In genomic region chr11:8652140-8652539, GRCh38 we compare ENCODE assay signal across 13 cellular contexts. TPM values are rescaled to one million over a fixed set of nuclear protein-coding genes. Genes with fewer than 3 reads are reported as not detected.
DNase-seq lines count a peak whose midpoint lies in the region; ATAC-seq, FAIRE-seq and TF ChIP-seq lines count a peak whose summit lies in the region.
"Had no signal": no experiment of that assay in that cellular context is flagged by ENCODE, and none has a peak within 500 bp of the region (broad histone marks: within the 10 kb centered on the region; RNA-seq: fewer than 3 reads in every experiment).

No MANE protein-coding gene starts in this region.

- CTCF ChIA-PET in H1 (lab: Charles Lee; ENCODE audit: partially characterized antibody), result no interaction called here

- no peak overlapping the region for H4K8ac ChIP-seq in H1 (ENCODE audit: extremely low read depth, insufficient read depth, low read length)

- no peaks in the 10 kb centered on the region for H3K23me2 ChIP-seq in H1 (ENCODE audit: low read depth, low read length)

- peak; percentile 93 for DNase-seq in ELR (ENCODE audit: low read depth)
- peak; percentile 95 for DNase-seq in NCI-H226
- DNase-seq in H1 (ENCODE audit: low read depth in 1 of 2, low spot score in 2 of 2), result no peak
- DNase-seq in osteoblast (ENCODE audit: insufficient read length, low spot score, missing footprints), result peak; percentile 90
- no peak for DNase-seq in NCI-H1694 treated with DMSO at 0.1 percent for 48 hours (lab: John Stamatoyannopoulos, UW)
- no peak for DNase-seq in GM19239 (ENCODE audit: insufficient read length, low spot score)
- no peak for DNase-seq in SW 1271 (lab: John Stamatoyannopoulos, UW)
- DNase-seq: body of pancreas, MV-4-11, T-helper 17 cell had no signal

- no peak overlapping the region for H3K4me2 ChIP-seq in H1 (ENCODE audit: insufficient read depth in 1 of 2, low read depth in 2 of 2, low read length in 2 of 2)
- no peak overlapping the region for H3K4me2 ChIP-seq in osteoblast (ENCODE audit: insufficient read depth, low read length)

- H3K79me2 ChIP-seq in H1 (ENCODE audit: control insufficient read depth in 1 of 2, insufficient read depth in 2 of 2, low read length in 2 of 2) (no peaks in the 10 kb centered on the region), osteoblast (ENCODE audit: insufficient read depth, low read length) (no peaks in the 10 kb centered on the region)

- no peak for TF ChIP-seq POLR2A in H1 (IDR thresholded peaks at IDR 0.05; ENCODE audit: control extremely low read depth in 1 of 2, low read depth in 2 of 2, low read length in 2 of 2)

- no peak for TF ChIP-seq EP300 in H1 (IDR thresholded peaks at IDR 0.05; ENCODE audit: borderline replicate concordance in 1 of 2, low read depth in 2 of 2, low read length in 2 of 2)

- H4K20me1 ChIP-seq in H1 (replicated peaks in 1 of 2; ENCODE audit: control insufficient read depth in 1 of 2, insufficient read depth in 2 of 2, low read length in 2 of 2) (no peaks in the 10 kb centered on the region), osteoblast (ENCODE audit: insufficient read depth, low read length) (no peaks in the 10 kb centered on the region)

- 88% methylated on average over 3 of the region's 3 CpGs; no CpG with 5 or more reads in 1 of the 2 experiments for WGBS in H1 (ENCODE audit: extremely low coverage in 1 of 2, insufficient coverage in 1 of 2, insufficient read length in 1 of 2, insufficient replicate concordance in 2 of 2, low coverage in 1 of 2, low lambda C conversion rate in 2 of 2, missing lambda C conversion rate in 1 of 2), 2 experiments

- no peak overlapping the region for H2BK120ac ChIP-seq in H1 (replicated peaks; ENCODE audit: low read depth, low read length)

- no peak overlapping the region for H2BK15ac ChIP-seq in H1 (ENCODE audit: low read length)

- TF ChIP-seq CTCF in H1 (IDR thresholded peaks at IDR 0.05; ENCODE audit: control extremely low read depth in 1 of 3, insufficient read depth in 1 of 3, low read depth in 1 of 3, low read length in 3 of 3), result no peak
- no peak for TF ChIP-seq CTCF in osteoblast (IDR thresholded peaks at IDR 0.05; ENCODE audit: extremely low read depth, low read depth, low read length)

- H3K4me1 ChIP-seq in H1 (replicated peaks in 1 of 4; ENCODE audit: control insufficient read depth in 3 of 4, insufficient read depth in 4 of 4, low read length in 3 of 4), result no peaks in the 10 kb centered on the region
- peaks cover 24% of the 10 kb centered on the region for H3K4me1 ChIP-seq in osteoblast (ENCODE audit: insufficient read depth, low read length)
- H3K4me1 ChIP-seq: body of pancreas, right atrium auricular region had no signal

- no peak overlapping the region for H2BK20ac ChIP-seq in H1 (ENCODE audit: low read length)

- H3K18ac ChIP-seq in H1 (ENCODE audit: extremely low read depth, low read length), result no peak overlapping the region

- H2BK12ac ChIP-seq in H1 (ENCODE audit: low read depth, low read length), result 0 out of 2 replicates have a peak overlapping the region, but pooled peaks have one; percentile 62

- H3K9me3 ChIP-seq in H1 (ENCODE audit: insufficient read depth in 2 of 2, low read depth in 1 of 2, low read length in 1 of 2) (no peaks in the 10 kb centered on the region), osteoblast (ENCODE audit: low read depth, low read length) (no peaks in the 10 kb centered on the region)
- H3K9me3 ChIP-seq: body of pancreas, right atrium auricular region had no signal

- H4K91ac ChIP-seq in H1 (replicated peaks; ENCODE audit: insufficient read length, low read length), result no peak overlapping the region

- H3K4me3 ChIP-seq in H1 (ENCODE audit: extremely low read depth in 1 of 4, insufficient read depth in 2 of 4, low read depth in 3 of 4, low read length in 4 of 4) (no peak overlapping the region), osteoblast (ENCODE audit: insufficient read depth, low read length) (no peak overlapping the region)
- H3K4me3 ChIP-seq: body of pancreas, right atrium auricular region had no signal

- H3K27ac ChIP-seq in H1 (ENCODE audit: low read depth, low read length) (no peak overlapping the region), osteoblast (ENCODE audit: low read depth, low read length) (peak overlapping the region; percentile 65)
- H3K27ac ChIP-seq: body of pancreas, right atrium auricular region had no signal

- H3K27me3 ChIP-seq in H1 (replicated peaks in 1 of 4; ENCODE audit: control insufficient read depth in 3 of 4, extremely low read depth in 1 of 4, insufficient read depth in 3 of 4, low read length in 3 of 4) (no peaks in the 10 kb centered on the region), osteoblast (ENCODE audit: insufficient read depth, low read length) (no peaks in the 10 kb centered on the region)
- H3K27me3 ChIP-seq: body of pancreas, right atrium auricular region had no signal

- no peak for ATAC-seq in GM21723 (IDR thresholded peaks at IDR 0.05; ENCODE audit: unreplicated experiment)
- ATAC-seq: body of pancreas, T-helper 17 cell had no signal

- TF ChIP-seq RAD21 in H1 (IDR thresholded peaks at IDR 0.05 in 1 of 2, conservative IDR thresholded peaks at IDR 0.05 in 1 of 2; ENCODE audit: low read depth in 2 of 2, low read length in 2 of 2), result no peak

- H2AK5ac ChIP-seq in H1 (ENCODE audit: low read depth, low read length), result 0 out of 2 replicates have a peak overlapping the region, but pooled peaks have one; percentile 65

- no peak overlapping the region for H2BK5ac ChIP-seq in H1 (ENCODE audit: low read depth, low read length)

- H2AFZ ChIP-seq in H1 (ENCODE audit: low read length) (no peak overlapping the region), osteoblast (ENCODE audit: low read length) (no peak overlapping the region)

- no peak overlapping the region for H3K4ac ChIP-seq in H1 (replicated peaks; ENCODE audit: insufficient read length, low read depth, low read length)

- H3K9ac ChIP-seq in H1 (replicated peaks in 1 of 4; ENCODE audit: extremely low read depth in 1 of 4, low read depth in 3 of 4, low read length in 3 of 4), result no peak overlapping the region; a peak in 1 of 7 replicates

- no peaks in the 10 kb centered on the region for H3K79me1 ChIP-seq in H1 (ENCODE audit: low read depth, low read length)

- POLR2A ChIA-PET in H1 (lab: Charles Lee; ENCODE audit: partially characterized antibody), result interaction anchor here (1.2 to 1.3 kb wide), 2 partner anchors 19 to 23 kb away, joined by 3 to 4 read pairs; no protein-coding TSS in a partner anchor

- H4K5ac ChIP-seq in H1 (ENCODE audit: insufficient read length, low read depth, low read length), result no peak overlapping the region

- H3K14ac ChIP-seq in H1 (ENCODE audit: insufficient read length), result no peak overlapping the region

- no peak overlapping the region for H3K56ac ChIP-seq in H1 (replicated peaks; ENCODE audit: insufficient read length, low read depth, low read length)

- 0 out of 8 replicates have a peak, but pooled peaks cover 0 to 3% (median 0%) of the 10 kb centered on the region in 4 experiments for H3K36me3 ChIP-seq in H1 (ENCODE audit: control insufficient read depth in 2 of 4, insufficient read depth in 4 of 4, low read length in 3 of 4)
- H3K36me3 ChIP-seq in osteoblast (ENCODE audit: insufficient read depth, low read length), result peaks cover 8% of the 10 kb centered on the region
- H3K36me3 ChIP-seq: right atrium auricular region had no signal

- FAIRE-seq in H1 (lab: Jason Lieb, UNC) (no peak), GM19239 (lab: Jason Lieb, UNC) (no peak)
- FAIRE-seq: G401.6 had no signal

- no peak overlapping the region for H3K23ac ChIP-seq in H1 (ENCODE audit: insufficient read length)

TF ChIP-seq in H1, 55 proteins besides CTCF, POLR2A, EP300 and RAD21 (continues in another document):
- TF ChIP-seq RBBP5 (IDR thresholded peaks at IDR 0.05; ENCODE audit: borderline replicate concordance, low read depth, low read length) (no peak), BACH1 (IDR thresholded peaks at IDR 0.05; ENCODE audit: low read length) (no peak), FOSL1 (IDR thresholded peaks at IDR 0.05; ENCODE audit: insufficient read depth, low read depth, low read length) (no peak), POU5F1 (IDR thresholded peaks at IDR 0.05; ENCODE audit: low read depth, low read length) (no peak), CHD2 (IDR thresholded peaks at IDR 0.05; ENCODE audit: low read length) (no peak), SRF (IDR thresholded peaks at IDR 0.05; ENCODE audit: low read depth, low read length) (no peak), CHD1 (IDR thresholded peaks at IDR 0.05; ENCODE audit: low read depth, low read length) (no peak)

RNA-seq across cellular contexts. Expression of gene TRIM66, which starts 30.3 kb away (rescaled TPM):
- total RNA-seq in H1 (2021; fragmentation: NEBNext Ultra II Directional; extraction: Animal tissue kit (Norgen Biotek cat#: 25700)), result 3.0 and 3.1 TPM in 2 replicates
- 3.5 and 4.4 TPM in 2 replicates for polyA plus RNA-seq in H1 (2011; rRNA removed)
- polyA plus RNA-seq in H1 (2011; cell fraction: cytosol; rRNA removed), result 4.7 TPM
- 17.7 TPM for polyA plus RNA-seq in H1 (2011; cell fraction: nucleus; rRNA removed)
- 3.2 to 4.1 TPM (median 3.7 TPM) in 4 replicates for polyA plus RNA-seq in H1 (2012, experiment 1 of 2)
- 0.46 TPM for polyA plus RNA-seq in H1 (2012, experiment 2 of 2)
- 2.2 TPM for polyA plus RNA-seq in H1 (2013, experiment 1 of 2)
- 1.5 TPM for polyA plus RNA-seq in H1 (2013, experiment 2 of 2)
- polyA minus RNA-seq in H1 (2011; rRNA and poly(A)+ RNA removed), result 7.1 and 16.9 TPM in 2 replicates
- 2.7 TPM for polyA minus RNA-seq in H1 (2011; cell fraction: cytosol; rRNA and poly(A)+ RNA removed)
- 13.4 TPM for polyA minus RNA-seq in H1 (2011; cell fraction: nucleus; rRNA and poly(A)+ RNA removed)
- 9.0 and 10.9 TPM in 2 replicates for total RNA-seq in osteoblast

RNA-seq across cellular contexts. Expression of gene RPL27A, which starts 30.5 kb away (rescaled TPM):
- total RNA-seq in H1 (2021; fragmentation: NEBNext Ultra II Directional; extraction: Animal tissue kit (Norgen Biotek cat#: 25700)), result 1,756 and 1,761 TPM in 2 replicates
- polyA plus RNA-seq in H1 (2011; rRNA removed), result 1,777 and 1,837 TPM in 2 replicates
- 2,449 TPM for polyA plus RNA-seq in H1 (2011; cell fraction: cytosol; rRNA removed)
- 879 TPM for polyA plus RNA-seq in H1 (2011; cell fraction: nucleus; rRNA removed)
- polyA plus RNA-seq in H1 (2012, experiment 1 of 2), result 2,701 to 2,826 TPM (median 2,726 TPM) in 4 replicates
- 37,839 TPM for polyA plus RNA-seq in H1 (2012, experiment 2 of 2)
- 2,237 TPM for polyA plus RNA-seq in H1 (2013, experiment 1 of 2)
- polyA plus RNA-seq in H1 (2013, experiment 2 of 2), result 2,283 TPM
- polyA minus RNA-seq in H1 (2011; rRNA and poly(A)+ RNA removed), result 410 and 445 TPM in 2 replicates
- polyA minus RNA-seq in H1 (2011; cell fraction: cytosol; rRNA and poly(A)+ RNA removed), result 498 TPM
- polyA minus RNA-seq in H1 (2011; cell fraction: nucleus; rRNA and poly(A)+ RNA removed), result 541 TPM
- 710 and 869 TPM in 2 replicates for total RNA-seq in osteoblast

RNA-seq across cellular contexts. Expression of gene STK33, which starts 58.1 kb away (rescaled TPM):
- total RNA-seq in H1 (2021; fragmentation: NEBNext Ultra II Directional; extraction: Animal tissue kit (Norgen Biotek cat#: 25700)), result 16.0 and 25.1 TPM in 2 replicates
- polyA plus RNA-seq in H1 (2011; rRNA removed), result 7.0 and 8.8 TPM in 2 replicates
- polyA plus RNA-seq in H1 (2011; cell fraction: cytosol; rRNA removed), result 9.2 TPM
- 14.2 TPM for polyA plus RNA-seq in H1 (2011; cell fraction: nucleus; rRNA removed)
- 9.0 to 15.0 TPM (median 10.8 TPM) in 4 replicates for polyA plus RNA-seq in H1 (2012, experiment 1 of 2)
- polyA plus RNA-seq in H1 (2012, experiment 2 of 2), result 1.7 TPM
- 20.6 TPM for polyA plus RNA-seq in H1 (2013, experiment 1 of 2)
- polyA plus RNA-seq in H1 (2013, experiment 2 of 2), result 19.1 TPM
- polyA minus RNA-seq in H1 (2011; rRNA and poly(A)+ RNA removed), result 6.7 and 8.9 TPM in 2 replicates
- 7.6 TPM for polyA minus RNA-seq in H1 (2011; cell fraction: cytosol; rRNA and poly(A)+ RNA removed)
- 27.0 TPM for polyA minus RNA-seq in H1 (2011; cell fraction: nucleus; rRNA and poly(A)+ RNA removed)
- total RNA-seq in osteoblast, result 0.72 and 1.2 TPM in 2 replicates

Comparison
In these comparisons a context has a peak if more than half of its experiments do, and no peak if none do; other contexts are left out.
1. DNase-seq: peak in ELR (single experiment), NCI-H226 (single experiment) and osteoblast (single experiment); none in H1 (0 of 2), NCI-H1694 treated with DMSO at 0.1 percent for 48 hours (single experiment), GM19239 (single experiment) and SW 1271 (0 of 2).